In the genomic region with DNA sequence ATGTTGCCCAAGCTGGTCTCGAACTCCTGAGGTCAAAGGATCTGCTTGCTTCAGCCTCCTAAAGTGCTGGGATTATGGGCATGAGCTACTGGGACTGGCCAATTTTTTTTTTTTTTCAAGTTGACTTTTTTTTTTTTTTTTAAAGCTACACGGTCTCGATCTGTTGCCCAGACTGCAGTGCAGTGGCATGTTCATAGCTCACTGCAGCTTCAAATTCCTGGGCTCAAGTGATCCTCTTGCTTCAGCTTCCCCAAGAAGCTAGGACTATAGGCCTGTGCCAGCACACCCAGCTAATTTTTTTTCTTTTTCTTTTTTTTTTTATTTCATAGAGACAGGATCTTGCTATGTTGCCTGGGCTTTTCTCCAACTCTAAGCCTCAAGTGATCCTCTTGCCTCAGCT, we compare ENCODE assay signal across 13 cellular contexts. TPM values are rescaled to one million over a fixed set of nuclear protein-coding genes. Genes with fewer than 3 reads are reported as not detected.
DNase-seq lines count a peak whose midpoint lies in the region; ATAC-seq and TF ChIP-seq lines count a peak whose summit lies in the region.
"Had no signal": no experiment of that assay in that cellular context is flagged by ENCODE, and none has a peak within 500 bp of the region (broad histone marks: within the 10 kb centered on the region; RNA-seq: fewer than 3 reads in every experiment).

No MANE protein-coding gene starts in this region.

- H3K4me1 Mint-ChIP-seq in activated T-cell treated with anti-CD3 and anti-CD28 coated beads, Interleukin-2, amount 50 U/mL, for 24 hours (ENCODE audit: low read depth), result peaks cover 81% of the 10 kb centered on the region
- H3K4me1 Mint-ChIP-seq in activated T-cell treated with anti-CD3 and anti-CD28 coated beads, Interleukin-2, amount 50 U/mL, for 4 hours (ENCODE audit: low read depth), result peaks cover 72% of the 10 kb centered on the region
- H3K4me1 Mint-ChIP-seq in activated B cell treated with CpG ODN at 0.5 μM for 24 hours, result peaks cover 95% of the 10 kb centered on the region
- peaks cover 44% of the 10 kb centered on the region for H3K4me1 Mint-ChIP-seq in stimulated activated effector memory CD8-positive, alpha-beta T cell treated with anti-CD3 and anti-CD28 coated beads, Interleukin-12 subunit alpha, Interleukin-12 subunit beta, amount 100 ng/mL, for 72 hours

- TF ChIP-seq CTCF in activated B cell treated with CpG ODN at 0.5 μM for 24 hours (IDR thresholded peaks at IDR 0.05), result no peak

- CTCF ChIA-PET in activated B cell treated with CpG ODN at 0.5 μM for 24 hours (lab: Charles Lee), result interaction anchor here (0.9 to 1.0 kb wide), 2 partner anchors 177 kb away, joined by 3 to 4 read pairs; no protein-coding TSS in a partner anchor

- intact Hi-C loops in activated B cell treated with CpG ODN at 0.5 μM for 24 hours (cut with micrococcal nuclease), result loop anchor here (2.0 kb wide), 2 partner anchors 16 to 18 kb away; no protein-coding TSS in a partner anchor

- H3K4me3 Mint-ChIP-seq in activated T-cell treated with anti-CD3 and anti-CD28 coated beads, Interleukin-2, amount 50 U/mL, for 24 hours, result no peak overlapping the region
- H3K4me3 Mint-ChIP-seq in activated T-cell treated with anti-CD3 and anti-CD28 coated beads, Interleukin-2, amount 50 U/mL, for 4 hours, result no peak overlapping the region
- peak overlapping the region; percentile 46 for H3K4me3 Mint-ChIP-seq in activated B cell treated with CpG ODN at 0.5 μM for 24 hours
- no peak overlapping the region for H3K4me3 Mint-ChIP-seq in stimulated activated effector memory CD8-positive, alpha-beta T cell treated with anti-CD3 and anti-CD28 coated beads, Interleukin-12 subunit alpha, Interleukin-12 subunit beta, amount 100 ng/mL, for 72 hours
- H3K4me3 Mint-ChIP-seq: neural crest cell had no signal

- no peak for ATAC-seq in activated T-cell treated with anti-CD3 and anti-CD28 coated beads, Interleukin-2, amount 50 U/mL, for 4 hours
- ATAC-seq in activated B cell treated with CpG ODN at 0.5 μM for 24 hours (ENCODE audit: low read depth) (no peak), GM21381 (IDR thresholded peaks at IDR 0.05; ENCODE audit: unreplicated experiment) (no peak), GM21529 (IDR thresholded peaks at IDR 0.05; ENCODE audit: unreplicated experiment) (no peak)
- no peak for ATAC-seq in stimulated activated effector memory CD8-positive, alpha-beta T cell treated with anti-CD3 and anti-CD28 coated beads, Interleukin-12 subunit alpha, Interleukin-12 subunit beta, amount 100 ng/mL, for 72 hours

- no peaks in the 10 kb centered on the region for H3K27me3 Mint-ChIP-seq in activated T-cell treated with anti-CD3 and anti-CD28 coated beads, Interleukin-2, amount 50 U/mL, for 24 hours
- no peaks in the 10 kb centered on the region for H3K27me3 Mint-ChIP-seq in activated T-cell treated with anti-CD3 and anti-CD28 coated beads, Interleukin-2, amount 50 U/mL, for 4 hours (ENCODE audit: low read depth)
- H3K27me3 Mint-ChIP-seq in activated B cell treated with CpG ODN at 0.5 μM for 24 hours, result no peaks in the 10 kb centered on the region

- DNase-seq in activated T-cell treated with anti-CD3 and anti-CD28 coated beads, Interleukin-2, amount 50 U/mL, for 24 hours, result no peak
- no peak for DNase-seq in activated T-cell treated with anti-CD3 and anti-CD28 coated beads, Interleukin-2, amount 50 U/mL, for 4 hours
- DNase-seq in activated B cell treated with CpG ODN at 0.5 μM for 24 hours (no peak), glomerular visceral epithelial cell (ENCODE audit: extremely low spot score) (peak; percentile 29), COR-L47 (lab: John Stamatoyannopoulos, UW) (no peak)
- no peak for DNase-seq in stimulated activated effector memory CD8-positive, alpha-beta T cell treated with anti-CD3 and anti-CD28 coated beads, Interleukin-12 subunit alpha, Interleukin-12 subunit beta, amount 100 ng/mL, for 72 hours (ENCODE audit: low spot score in 2 of 2)
- DNase-seq: activated CD4-positive, CD25-positive, alpha-beta regulatory T cell; head of caudate nucleus; NCI-H2171; substantia nigra had no signal

- H3K36me3 Mint-ChIP-seq in activated T-cell treated with anti-CD3 and anti-CD28 coated beads, Interleukin-2, amount 50 U/mL, for 24 hours (ENCODE audit: low read depth), result peaks cover 64% of the 10 kb centered on the region
- peaks cover 9% of the 10 kb centered on the region for H3K36me3 Mint-ChIP-seq in activated T-cell treated with anti-CD3 and anti-CD28 coated beads, Interleukin-2, amount 50 U/mL, for 4 hours (ENCODE audit: insufficient read depth)
- H3K36me3 Mint-ChIP-seq in activated B cell treated with CpG ODN at 0.5 μM for 24 hours (ENCODE audit: low read depth), result peaks cover 25% of the 10 kb centered on the region
- H3K36me3 Mint-ChIP-seq in stimulated activated effector memory CD8-positive, alpha-beta T cell treated with anti-CD3 and anti-CD28 coated beads, Interleukin-12 subunit alpha, Interleukin-12 subunit beta, amount 100 ng/mL, for 72 hours, result peaks cover 15% of the 10 kb centered on the region

- POLR2A ChIA-PET in activated B cell treated with CpG ODN at 0.5 μM for 24 hours (lab: Charles Lee), result interaction anchor here (0.6 to 1.4 kb wide), 13 partner anchors 11 to 1484 kb away, joined by 3 to 17 read pairs (median 4); a partner anchor contains a TSS

- H3K9me3 Mint-ChIP-seq in activated T-cell treated with anti-CD3 and anti-CD28 coated beads, Interleukin-2, amount 50 U/mL, for 24 hours, result no peaks in the 10 kb centered on the region
- no peaks in the 10 kb centered on the region for H3K9me3 Mint-ChIP-seq in activated T-cell treated with anti-CD3 and anti-CD28 coated beads, Interleukin-2, amount 50 U/mL, for 4 hours
- H3K9me3 Mint-ChIP-seq in activated B cell treated with CpG ODN at 0.5 μM for 24 hours, result no peaks in the 10 kb centered on the region
- H3K9me3 Mint-ChIP-seq in stimulated activated effector memory CD8-positive, alpha-beta T cell treated with anti-CD3 and anti-CD28 coated beads, Interleukin-12 subunit alpha, Interleukin-12 subunit beta, amount 100 ng/mL, for 72 hours, result no peaks in the 10 kb centered on the region
- H3K9me3 Mint-ChIP-seq: neural crest cell had no signal

- peak overlapping the region; percentile 60 for H3K27ac Mint-ChIP-seq in activated T-cell treated with anti-CD3 and anti-CD28 coated beads, Interleukin-2, amount 50 U/mL, for 24 hours
- peak overlapping the region; percentile 2 for H3K27ac Mint-ChIP-seq in activated B cell treated with CpG ODN at 0.5 μM for 24 hours
- H3K27ac Mint-ChIP-seq in stimulated activated effector memory CD8-positive, alpha-beta T cell treated with anti-CD3 and anti-CD28 coated beads, Interleukin-12 subunit alpha, Interleukin-12 subunit beta, amount 100 ng/mL, for 72 hours, result peak overlapping the region; percentile 32

RNA-seq across cellular contexts. Expression of a gene that starts 59.5 kb away (rescaled TPM):
- 100 to 1,000 TPM; 103 to 121 (median 118) TPM for total RNA-seq in activated T-cell treated with anti-CD3 and anti-CD28 coated beads, Interleukin-2, amount 50 U/mL, for 4 hours
- total RNA-seq in activated B cell treated with CpG ODN at 0.5 μM for 24 hours, result 186 and 187 TPM in 2 replicates

Comparison
In these comparisons a context has a peak if more than half of its experiments do, and no peak if none do; other contexts are left out.
1. H3K27ac Mint-ChIP-seq: peak in every context shown above with its lines; median percentile 60 in activated T-cell treated with anti-CD3 and anti-CD28 coated beads, Interleukin-2, amount 50 U/mL, for 24 hours; 32 in stimulated activated effector memory CD8-positive, alpha-beta T cell treated with anti-CD3 and anti-CD28 coated beads, Interleukin-12 subunit alpha, Interleukin-12 subunit beta, amount 100 ng/mL, for 72 hours; 2 in activated B cell treated with CpG ODN at 0.5 μM for 24 hours.